ENCODE assay signal across 31 cellular contexts in genomic region chr6:41498968-41499599, GRCh38. TPM values are rescaled to one million over a fixed set of nuclear protein-coding genes. Genes with fewer than 3 reads are reported as not detected.
A peak's percentile ranks its signal among the peaks of the same experiment; 100 is the strongest.
DNase-seq lines count a peak whose midpoint lies in the region; ATAC-seq, FAIRE-seq and TF ChIP-seq lines count a peak whose summit lies in the region.
"Had no signal": no experiment of that assay in that cellular context is flagged by ENCODE, and none has a peak within 500 bp of the region (broad histone marks: within the 10 kb centered on the region; RNA-seq: fewer than 3 reads in every experiment).

No MANE protein-coding gene starts in this region.

- H3K27ac ChIP-seq in 22Rv1: peak overlapping the region; percentile 5; the same call in 1 of the 2 replicates
- no peak overlapping the region for H3K27ac ChIP-seq in vagina
- H3K27ac ChIP-seq: brain microvascular endothelial cell, heart right ventricle, HL-60, pancreas, PC-9, thyroid gland had no signal

- intact Hi-C loops in mucosa of descending colon (cut with DNase I, micrococcal nuclease): no loop called here
- intact Hi-C loops in vagina (cut with DNase I): no loop called here

- H3K4me3 ChIP-seq in mucosa of descending colon (no peak overlapping the region), vagina (no peak overlapping the region)
- H3K4me3 ChIP-seq: GM12878, heart right ventricle, pancreas, PC-9, thyroid gland had no signal

- no peaks in the 10 kb centered on the region for H3K36me3 ChIP-seq in mucosa of descending colon (ENCODE audit: low read depth)
- H3K36me3 ChIP-seq in vagina: no peaks in the 10 kb centered on the region
- H3K36me3 ChIP-seq: BE2C, brain microvascular endothelial cell, heart right ventricle, pancreas, thyroid gland had no signal

- H3K9me3 ChIP-seq in mucosa of descending colon: no peaks in the 10 kb centered on the region
- H3K9me3 ChIP-seq in vagina: no peaks in the 10 kb centered on the region
- H3K9me3 ChIP-seq: BE2C, heart right ventricle, pancreas, SK-N-SH, thyroid gland had no signal

- POLR2A ChIA-PET in naive thymus-derived CD8-positive, alpha-beta T cell (lab: Charles Lee): no interaction called here

- no peak overlapping the region for H3K4me3 Mint-ChIP-seq in naive thymus-derived CD8-positive, alpha-beta T cell
- H3K4me3 Mint-ChIP-seq: activated naive CD4-positive, alpha-beta T cell treated with anti-CD3 and anti-CD28 coated beads for 36 hours; CD8-positive, alpha-beta T cell; stimulated activated naive CD8-positive, alpha-beta T cell treated with anti-CD3 and anti-CD28 coated beads, Interleukin-15, Interleukin-2, amounts not matched to agents 100 ng/mL and 50 ng/mL, for 24 hours; T-helper 17 cell had no signal

- peak overlapping the region in 1 of 10 donors; percentile 56 for H3K27ac Mint-ChIP-seq in naive thymus-derived CD8-positive, alpha-beta T cell
- H3K27ac Mint-ChIP-seq: activated naive CD4-positive, alpha-beta T cell treated with anti-CD3 and anti-CD28 coated beads for 36 hours; CD8-positive, alpha-beta T cell; stimulated activated naive CD8-positive, alpha-beta T cell treated with anti-CD3 and anti-CD28 coated beads, Interleukin-15, Interleukin-2, amounts not matched to agents 100 ng/mL and 50 ng/mL, for 24 hours; T-helper 17 cell had no signal

- FAIRE-seq in GM12892 (lab: Jason Lieb, UNC) (peak; percentile 50), H54 (lab: Jason Lieb, UNC) (no peak)
- FAIRE-seq: frontal cortex, GM12878, kidney, pancreas, small intestine had no signal

- no peak for DNase-seq in GM12892 (ENCODE audit: insufficient read length)
- peak; percentile 31 for DNase-seq in SW480 (ENCODE audit: low spot score)
- no peak for DNase-seq in mucosa of descending colon
- DNase-seq in vagina (ENCODE audit: extremely low spot score in 2 of 2): no peak
- no peak for DNase-seq in H54 (ENCODE audit: insufficient read length, low spot score)
- DNase-seq in naive thymus-derived CD8-positive, alpha-beta T cell: no peak
- DNase-seq: activated CD4-positive, alpha-beta T cell treated with anti-CD3 and anti-CD28 coated beads, Interleukin-2, amount 50 U/mL, for 4 hours; activated naive CD4-positive, alpha-beta T cell treated with anti-CD3 and anti-CD28 coated beads for 36 hours; BE2C; brain microvascular endothelial cell; CD8-positive, alpha-beta T cell; DMS 273 treated with DMSO at 0.1 percent for 48 hours; H7; heart right ventricle; Karpas-422; kidney; NCI-H1092; NCI-H1694 treated with DMSO at 0.1 percent for 48 hours; pancreas; PC-9; SK-N-SH; small intestine; T-helper 17 cell; thyroid gland had no signal

- no peaks in the 10 kb centered on the region for H3K9me3 Mint-ChIP-seq in naive thymus-derived CD8-positive, alpha-beta T cell
- H3K9me3 Mint-ChIP-seq: activated naive CD4-positive, alpha-beta T cell treated with anti-CD3 and anti-CD28 coated beads for 36 hours; CD8-positive, alpha-beta T cell; stimulated activated naive CD8-positive, alpha-beta T cell treated with anti-CD3 and anti-CD28 coated beads, Interleukin-15, Interleukin-2, amounts not matched to agents 100 ng/mL and 50 ng/mL, for 24 hours had no signal

- no peaks in the 10 kb centered on the region for H3K27me3 ChIP-seq in vagina
- H3K27me3 ChIP-seq: brain microvascular endothelial cell, pancreas, thyroid gland had no signal

- TF ChIP-seq POLR2A in GM12892 (IDR thresholded peaks at IDR 0.05; ENCODE audit: low read depth, low read length): no peak
- no peak for TF ChIP-seq POLR2A in vagina (IDR thresholded peaks at IDR 0.05)
- no peak for TF ChIP-seq POLR2A in H54 (IDR thresholded peaks at IDR 0.05; ENCODE audit: low read depth, low read length)

- peak; percentile 56 for ATAC-seq in mucosa of descending colon
- no peak for ATAC-seq in naive thymus-derived CD8-positive, alpha-beta T cell
- ATAC-seq: activated CD4-positive, CD25-positive, alpha-beta regulatory T cell treated with anti-CD3 and anti-CD28 coated beads, Interleukin-2, amount 50 U/mL, for 24 hours; CD8-positive, alpha-beta T cell; GM12878; heart right ventricle; Right ventricle myocardium inferior; T-helper 17 cell had no signal

- no peak for TF ChIP-seq CTCF in 22Rv1 (IDR thresholded peaks at IDR 0.05)
- TF ChIP-seq CTCF in mucosa of descending colon (IDR thresholded peaks at IDR 0.05): no peak
- TF ChIP-seq CTCF in vagina (IDR thresholded peaks at IDR 0.05): no peak

- H3K36me3 Mint-ChIP-seq in naive thymus-derived CD8-positive, alpha-beta T cell: no peaks in the 10 kb centered on the region
- H3K36me3 Mint-ChIP-seq: CD8-positive, alpha-beta T cell had no signal

- peaks cover 2% of the 10 kb centered on the region for H3K4me1 ChIP-seq in mucosa of descending colon (ENCODE audit: low read depth)
- peaks cover 13% of the 10 kb centered on the region for H3K4me1 ChIP-seq in vagina
- H3K4me1 ChIP-seq: BE2C had no signal

- peaks cover under 1 to 8% (median 4%) of the 10 kb centered on the region in 4 donors for H3K4me1 Mint-ChIP-seq in naive thymus-derived CD8-positive, alpha-beta T cell

- H3K27me3 Mint-ChIP-seq in naive thymus-derived CD8-positive, alpha-beta T cell: peaks cover 23 to 53% (median 38%) of the 10 kb centered on the region in 5 donors

RNA-seq across cellular contexts. Expression of gene FOXP4, which starts 47.1 kb away (rescaled TPM):
- polyA plus RNA-seq in GM12892 (2012; ENCODE audit: missing spikeins): 8.3 TPM
- total RNA-seq in mucosa of descending colon: 10 to 100 TPM; 31.5 to 34.9 (median 33.8) TPM
- total RNA-seq in vagina: 7.4 TPM
- total RNA-seq in naive thymus-derived CD8-positive, alpha-beta T cell: 1 to 10 TPM; 3.9 to 5.1 TPM
- polyA plus RNA-seq in naive thymus-derived CD8-positive, alpha-beta T cell: under 1 TPM; 0.07 to 0.19 (median 0.15) TPM
